In the genomic region with DNA sequence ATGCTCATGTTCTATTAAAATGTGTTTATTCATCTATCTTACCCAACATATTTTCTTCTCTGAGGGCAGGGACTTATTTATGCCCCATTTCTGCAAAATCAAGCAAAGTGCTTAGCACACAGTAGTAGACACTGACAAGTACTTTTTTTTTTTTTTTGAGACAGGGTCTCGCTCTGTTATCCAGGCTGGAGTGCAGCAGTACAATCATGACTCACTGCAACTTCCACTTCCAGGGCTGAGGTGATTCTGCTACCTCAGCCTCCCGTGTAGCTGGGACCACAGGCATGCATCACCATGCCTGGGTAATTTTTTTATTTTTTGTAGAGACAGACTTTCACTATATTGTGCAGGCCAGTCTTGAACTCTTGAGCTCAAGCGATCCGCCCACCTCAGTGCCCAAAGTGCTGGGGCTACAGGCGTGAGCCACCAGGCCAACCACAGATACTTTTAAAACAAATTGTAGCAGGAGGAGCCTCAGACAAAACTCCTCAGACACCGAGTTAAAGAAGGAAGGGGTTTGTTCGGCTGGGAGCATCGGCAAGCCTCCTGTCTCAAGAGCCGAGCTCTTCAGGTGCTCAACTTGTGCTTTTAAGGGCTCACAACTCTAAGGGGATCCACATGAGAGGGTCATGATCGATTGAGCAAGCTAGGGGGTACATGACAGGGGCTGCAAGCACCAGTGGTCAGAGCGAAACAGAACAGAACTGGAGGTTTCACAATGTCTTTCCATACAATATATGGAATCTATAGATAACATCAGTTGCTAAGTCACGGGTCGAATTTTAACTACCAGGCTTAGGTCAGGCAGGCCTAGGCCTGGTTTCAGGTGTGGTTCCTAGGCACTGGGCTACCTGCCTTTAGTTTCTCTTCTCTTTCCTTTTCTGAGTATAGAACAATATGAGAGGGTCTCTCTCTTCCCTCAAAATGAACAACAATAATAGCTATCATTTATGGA, we compare ENCODE assay signal across 18 cellular contexts. TPM values are rescaled to one million over a fixed set of nuclear protein-coding genes. Genes with fewer than 3 reads are reported as not detected.
DNase-seq lines count a peak whose midpoint lies in the region; ATAC-seq and TF ChIP-seq lines count a peak whose summit lies in the region.
"Had no signal": no experiment of that assay in that cellular context is flagged by ENCODE, and none has a peak within 500 bp of the region (broad histone marks: within the 10 kb centered on the region; RNA-seq: fewer than 3 reads in every experiment).

No MANE protein-coding gene starts in this region.

- peak; percentile 49 for ATAC-seq in activated naive CD8-positive, alpha-beta T cell treated with anti-CD3 and anti-CD28 coated beads, Interleukin-2, amount 50 U/mL, for 24 hours
- peak; percentile 63 for ATAC-seq in activated T-helper 17 cell treated with anti-CD3 and anti-CD28 coated beads, Interleukin-2, amount 50 U/mL, for 72 hours (replicated peaks)
- ATAC-seq in foreskin keratinocyte = peak; percentile 84
- ATAC-seq in HG03045 (IDR thresholded peaks at IDR 0.05; ENCODE audit: unreplicated experiment) = no peak
- ATAC-seq: CD8-positive, alpha-beta T cell; esophagus mucosa; heart left ventricle; T-helper 17 cell had no signal

- H3K4me1 ChIP-seq in foreskin keratinocyte = peaks cover 9% of the 10 kb centered on the region

- no peak overlapping the region for H3K4me3 Mint-ChIP-seq in activated naive CD8-positive, alpha-beta T cell treated with anti-CD3 and anti-CD28 coated beads, Interleukin-2, amount 50 U/mL, for 24 hours
- H3K4me3 Mint-ChIP-seq in activated naive CD8-positive, alpha-beta T cell treated with anti-CD3 and anti-CD28 coated beads for 36 hours = no peak overlapping the region
- no peak overlapping the region for H3K4me3 Mint-ChIP-seq in activated T-helper 17 cell treated with anti-CD3 and anti-CD28 coated beads, Interleukin-2, amount 50 U/mL, for 72 hours
- H3K4me3 Mint-ChIP-seq: activated naive CD8-positive, alpha-beta T cell treated with anti-CD3 and anti-CD28 coated beads, Interleukin-2, amount 10 ng/mL, durations not matched to agents 7 days and 5 days; CD8-positive, alpha-beta T cell; T-helper 17 cell had no signal

- no peaks in the 10 kb centered on the region for H3K36me3 Mint-ChIP-seq in activated naive CD8-positive, alpha-beta T cell treated with anti-CD3 and anti-CD28 coated beads, Interleukin-2, amount 50 U/mL, for 24 hours (ENCODE audit: low read depth)
- peaks cover 10% of the 10 kb centered on the region for H3K36me3 Mint-ChIP-seq in activated naive CD8-positive, alpha-beta T cell treated with anti-CD3 and anti-CD28 coated beads for 36 hours
- H3K36me3 Mint-ChIP-seq in activated T-helper 17 cell treated with anti-CD3 and anti-CD28 coated beads, Interleukin-2, amount 50 U/mL, for 72 hours (ENCODE audit: low read depth) = no peaks in the 10 kb centered on the region
- H3K36me3 Mint-ChIP-seq: activated naive CD8-positive, alpha-beta T cell treated with anti-CD3 and anti-CD28 coated beads, Interleukin-2, amount 10 ng/mL, durations not matched to agents 7 days and 5 days; CD8-positive, alpha-beta T cell had no signal

- H3K27ac ChIP-seq in foreskin keratinocyte (no peak overlapping the region), substantia nigra (ENCODE audit: low read depth, low read length, poor library complexity, severe bottlenecking) (peak overlapping the region; percentile 85)
- H3K27ac ChIP-seq: coronary artery, heart left ventricle, pancreas had no signal

- DNase-seq in activated naive CD8-positive, alpha-beta T cell treated with anti-CD3 and anti-CD28 coated beads, Interleukin-2, amount 50 U/mL, for 24 hours = no peak
- DNase-seq in activated naive CD8-positive, alpha-beta T cell treated with anti-CD3 and anti-CD28 coated beads for 36 hours = no peak
- DNase-seq in foreskin keratinocyte (peak in 1 of 2 donors; percentile 54), substantia nigra (lab: John Stamatoyannopoulos, UW) (no peak), NCI-H524 treated with DMSO at 0.1 percent for 48 hours (lab: John Stamatoyannopoulos, UW) (no peak), NCI-H510A (lab: John Stamatoyannopoulos, UW) (no peak)
- DNase-seq: activated naive CD8-positive, alpha-beta T cell treated with anti-CD3 and anti-CD28 coated beads, Interleukin-2, amount 10 ng/mL, durations not matched to agents 7 days and 5 days; CD8-positive, alpha-beta T cell; HCEC 1CT; heart left ventricle; NCI-H1105; pancreas; T-helper 17 cell had no signal

- no peak overlapping the region for H3K27ac Mint-ChIP-seq in activated naive CD8-positive, alpha-beta T cell treated with anti-CD3 and anti-CD28 coated beads, Interleukin-2, amount 50 U/mL, for 24 hours
- H3K27ac Mint-ChIP-seq in activated naive CD8-positive, alpha-beta T cell treated with anti-CD3 and anti-CD28 coated beads for 36 hours = no peak overlapping the region
- no peak overlapping the region for H3K27ac Mint-ChIP-seq in activated T-helper 17 cell treated with anti-CD3 and anti-CD28 coated beads, Interleukin-2, amount 50 U/mL, for 72 hours
- H3K27ac Mint-ChIP-seq: activated naive CD8-positive, alpha-beta T cell treated with anti-CD3 and anti-CD28 coated beads, Interleukin-2, amount 10 ng/mL, durations not matched to agents 7 days and 5 days; CD8-positive, alpha-beta T cell; T-helper 17 cell had no signal

- no peaks in the 10 kb centered on the region for H3K27me3 Mint-ChIP-seq in activated naive CD8-positive, alpha-beta T cell treated with anti-CD3 and anti-CD28 coated beads, Interleukin-2, amount 50 U/mL, for 24 hours
- H3K27me3 Mint-ChIP-seq in activated naive CD8-positive, alpha-beta T cell treated with anti-CD3 and anti-CD28 coated beads for 36 hours = no peaks in the 10 kb centered on the region
- H3K27me3 Mint-ChIP-seq in activated T-helper 17 cell treated with anti-CD3 and anti-CD28 coated beads, Interleukin-2, amount 50 U/mL, for 72 hours = no peaks in the 10 kb centered on the region
- H3K27me3 Mint-ChIP-seq: T-helper 17 cell had no signal

- no peak for TF ChIP-seq CTCF in foreskin keratinocyte (conservative IDR thresholded peaks at IDR 0.05)

- peaks cover 5% of the 10 kb centered on the region for H3K4me1 Mint-ChIP-seq in activated naive CD8-positive, alpha-beta T cell treated with anti-CD3 and anti-CD28 coated beads, Interleukin-2, amount 50 U/mL, for 24 hours
- H3K4me1 Mint-ChIP-seq in activated naive CD8-positive, alpha-beta T cell treated with anti-CD3 and anti-CD28 coated beads for 36 hours = peaks cover 3% of the 10 kb centered on the region
- peaks cover 4% of the 10 kb centered on the region for H3K4me1 Mint-ChIP-seq in activated T-helper 17 cell treated with anti-CD3 and anti-CD28 coated beads, Interleukin-2, amount 50 U/mL, for 72 hours

- H3K27me3 ChIP-seq in foreskin keratinocyte = no peaks in the 10 kb centered on the region
- H3K27me3 ChIP-seq: heart left ventricle, pancreas had no signal

- H3K9me3 Mint-ChIP-seq in activated naive CD8-positive, alpha-beta T cell treated with anti-CD3 and anti-CD28 coated beads, Interleukin-2, amount 50 U/mL, for 24 hours = no peaks in the 10 kb centered on the region
- H3K9me3 Mint-ChIP-seq in activated naive CD8-positive, alpha-beta T cell treated with anti-CD3 and anti-CD28 coated beads for 36 hours = no peaks in the 10 kb centered on the region
- no peaks in the 10 kb centered on the region for H3K9me3 Mint-ChIP-seq in activated T-helper 17 cell treated with anti-CD3 and anti-CD28 coated beads, Interleukin-2, amount 50 U/mL, for 72 hours
- H3K9me3 Mint-ChIP-seq: activated naive CD8-positive, alpha-beta T cell treated with anti-CD3 and anti-CD28 coated beads, Interleukin-2, amount 10 ng/mL, durations not matched to agents 7 days and 5 days; CD8-positive, alpha-beta T cell had no signal

RNA-seq across cellular contexts. Expression of gene TMEM167B, which starts 5.7 kb away (rescaled TPM):
- total RNA-seq in activated naive CD8-positive, alpha-beta T cell treated with anti-CD3 and anti-CD28 coated beads for 36 hours = 10 to 100 TPM; 26.2 to 26.5 TPM
- 10 to 100 TPM; 26.8 to 51.9 TPM for total RNA-seq in activated T-helper 17 cell treated with anti-CD3 and anti-CD28 coated beads, Interleukin-2, amount 50 U/mL, for 72 hours
- 16.2 and 17.0 TPM in 2 replicates for total RNA-seq in foreskin keratinocyte
- 8.6 TPM in 2 replicates for polyA plus RNA-seq in foreskin keratinocyte

RNA-seq across cellular contexts. Expression of gene TAF13, which starts 9.0 kb away (rescaled TPM):
- 10 to 100 TPM; 32.3 to 34.2 TPM for total RNA-seq in activated naive CD8-positive, alpha-beta T cell treated with anti-CD3 and anti-CD28 coated beads for 36 hours
- 10 to 100 TPM; 18.3 to 27.4 TPM for total RNA-seq in activated T-helper 17 cell treated with anti-CD3 and anti-CD28 coated beads, Interleukin-2, amount 50 U/mL, for 72 hours
- 59.0 and 65.6 TPM in 2 replicates for total RNA-seq in foreskin keratinocyte
- polyA plus RNA-seq in foreskin keratinocyte = 38.8 and 39.3 TPM in 2 replicates

RNA-seq across cellular contexts. Expression of gene ELAPOR1, which starts 29.1 kb away (rescaled TPM):
- 1 to 10 TPM; 6.8 to 7.7 TPM for total RNA-seq in activated naive CD8-positive, alpha-beta T cell treated with anti-CD3 and anti-CD28 coated beads for 36 hours
- 10 to 100 TPM in 1 of 2 donors, 1 to 10 TPM in 1; 3.9 to 33.3 TPM for total RNA-seq in activated T-helper 17 cell treated with anti-CD3 and anti-CD28 coated beads, Interleukin-2, amount 50 U/mL, for 72 hours
- 0.18 and 0.75 TPM in 2 replicates for total RNA-seq in foreskin keratinocyte
- 0.31 and 0.32 TPM in 2 replicates for polyA plus RNA-seq in foreskin keratinocyte
- total RNA-seq: G401 had no signal

RNA-seq across cellular contexts. Expression of gene WDR47, which starts 42.9 kb away (rescaled TPM):
- total RNA-seq in activated naive CD8-positive, alpha-beta T cell treated with anti-CD3 and anti-CD28 coated beads for 36 hours = 1 to 10 TPM; 6.1 to 7.3 TPM
- 10 to 100 TPM in 1 of 2 donors, 1 to 10 TPM in 1; 7.9 to 11.1 TPM for total RNA-seq in activated T-helper 17 cell treated with anti-CD3 and anti-CD28 coated beads, Interleukin-2, amount 50 U/mL, for 72 hours
- 20.0 and 22.4 TPM in 2 replicates for total RNA-seq in foreskin keratinocyte
- 4.9 and 5.8 TPM in 2 replicates for polyA plus RNA-seq in foreskin keratinocyte
